ENCODE assay signal across 8 cellular contexts in genomic region chr7:39951156-39951942, GRCh38. TPM values are rescaled to one million over a fixed set of nuclear protein-coding genes. Genes with fewer than 3 reads are reported as not detected.
DNase-seq lines count a peak whose midpoint lies in the region; ATAC-seq, FAIRE-seq and TF ChIP-seq lines count a peak whose summit lies in the region.

No MANE protein-coding gene starts in this region.

- H2AFZ ChIP-seq in HCT116 (ENCODE audit: low read depth, low read length, poor library complexity, severe bottlenecking) (no peak overlapping the region), keratinocyte (ENCODE audit: control insufficient read depth, low read length) (no peak overlapping the region)

- peaks cover 62% of the 10 kb centered on the region for H3K4me1 Mint-ChIP-seq in activated B cell treated with CpG ODN at 0.5 μM for 24 hours

- intact Hi-C loops in HCT116 (cut with micrococcal nuclease) (no loop called here), activated B cell treated with CpG ODN at 0.5 μM for 24 hours (cut with micrococcal nuclease) (loop anchor here (1.0 to 5.0 kb wide), 6 partner anchors 35 to 1931 kb away; no protein-coding TSS in a partner anchor)

- TF ChIP-seq CTCF in GM12865 (IDR thresholded peaks at IDR 0.05; ENCODE audit: insufficient read depth, low read depth, low read length, missing control alignments), result peak; percentile 47
- TF ChIP-seq CTCF in HCT116 (IDR thresholded peaks at IDR 0.05 in 2 of 3, conservative IDR thresholded peaks at IDR 0.05 in 1 of 3; ENCODE audit: borderline replicate concordance in 1 of 3, insufficient read depth in 1 of 3, low read depth in 2 of 3, low read length in 2 of 3), result peak in 2 of 3 experiments; percentile 2 to 15; a peak in 2 of 6 replicates
- no peak for TF ChIP-seq CTCF in activated B cell treated with CpG ODN at 0.5 μM for 24 hours (IDR thresholded peaks at IDR 0.05)
- peak in 2 of 3 experiments; percentile 39 to 44 for TF ChIP-seq CTCF in keratinocyte (optimal IDR thresholded peaks at IDR 0.05 in 1 of 3, IDR thresholded peaks at IDR 0.05 in 1 of 3, conservative IDR thresholded peaks at IDR 0.05 in 1 of 3; ENCODE audit: extremely low read depth in 1 of 3, insufficient read depth in 2 of 3, low read length in 3 of 3)

- peak overlapping the region; percentile 77 for H3K4me3 ChIP-seq in GM12865 (ENCODE audit: low read depth, low read length)
- H3K4me3 ChIP-seq in HCT116 (replicated peaks in 1 of 2; ENCODE audit: low read depth in 1 of 2, low read length in 2 of 2), result peak overlapping the region; percentile 90 to 93
- peak overlapping the region; percentile 92 to 96 (median 94) for H3K4me3 ChIP-seq in keratinocyte (ENCODE audit: control insufficient read depth in 2 of 3, extremely low read depth in 1 of 3, insufficient read depth in 2 of 3, low read depth in 1 of 3, low read length in 3 of 3)

- H3K36me3 Mint-ChIP-seq in activated B cell treated with CpG ODN at 0.5 μM for 24 hours (ENCODE audit: low read depth), result peaks cover 21% of the 10 kb centered on the region

- H3K36me3 ChIP-seq in HCT116 (ENCODE audit: control insufficient read depth in 1 of 2, insufficient read depth in 2 of 2, low read length in 2 of 2) (no peaks in the 10 kb centered on the region), keratinocyte (ENCODE audit: control insufficient read depth in 2 of 2, extremely low read depth in 1 of 2, insufficient read depth in 2 of 2, low read length in 2 of 2) (no peaks in the 10 kb centered on the region)

- no TSS peak for BruUV-seq in HCT116 (replicated peaks; lab: Mats Ljungman, UMichigan)

- H4K20me1 ChIP-seq in HCT116 (ENCODE audit: insufficient read depth) (0 out of 2 replicates have a peak, but pooled peaks cover 18% of the 10 kb centered on the region), keratinocyte (ENCODE audit: control insufficient read depth, extremely low read depth, insufficient read depth, low read length) (peaks cover 3% of the 10 kb centered on the region)

- POLR2A ChIA-PET in HCT116 (lab: Charles Lee), result interaction anchor here (1.4 kb wide), 1 partner anchor 183 kb away, joined by 3 read pairs; the partner anchor contains the start of genes MPLKIP and SUGCT
- POLR2A ChIA-PET in activated B cell treated with CpG ODN at 0.5 μM for 24 hours (lab: Charles Lee), result interaction anchor here (0.6 to 3.7 kb wide), 14 partner anchors 16 to 327 kb away, joined by 3 to 26 read pairs (median 5); partner anchors contain the start of genes MPLKIP, RALA and SUGCT

- FAIRE-seq in keratinocyte (lab: Jason Lieb, UNC), result no peak

- H3K9me2 ChIP-seq in HCT116 (ENCODE audit: insufficient read depth), result no peaks in the 10 kb centered on the region

- H3K4me1 ChIP-seq in HCT116 (ENCODE audit: control insufficient read depth in 1 of 2, insufficient read depth in 2 of 2, low read length in 2 of 2) (peaks cover 9 to 21% of the 10 kb centered on the region in 2 experiments; a peak in 3 of 4 replicates), keratinocyte (ENCODE audit: control insufficient read depth, extremely low read depth, insufficient read depth, low read length) (peaks cover 6% of the 10 kb centered on the region)

- H3K9ac ChIP-seq in HCT116 (ENCODE audit: low read length), result peak overlapping the region; percentile 91
- H3K9ac ChIP-seq in keratinocyte (ENCODE audit: control insufficient read depth, extremely low read depth, insufficient read depth, low read length), result peak overlapping the region; percentile 95

- TF ChIP-seq POLR2A in HCT116 (IDR thresholded peaks at IDR 0.05; ENCODE audit: borderline replicate concordance, extremely low read depth, insufficient read depth, insufficient read length), result no peak

- 0 out of 2 replicates have a peak, but pooled peaks have one; percentile 18 for TF ChIP-seq RAD21 in HCT116 (IDR thresholded peaks at IDR 0.05; ENCODE audit: low read depth)

- dilution Hi-C loops in keratinocyte (cut with MboI; ENCODE audit: extremely low pct_ligation_motif_present, low sequenced_read_pairs), result no loop called here

- RAD21 ChIA-PET in HCT116 (lab: Charles Lee; ENCODE audit: low non-redundant PET in 1 of 2, low total read pairs in 2 of 2, uncharacterized antibody in 2 of 2, unreplicated experiment in 2 of 2), result no interaction called here

- peak; percentile 7; the same call in 1 of the 2 replicates for ATAC-seq in HCT116
- peak; percentile 25 for ATAC-seq in activated B cell treated with CpG ODN at 0.5 μM for 24 hours (ENCODE audit: low read depth)
- no peak for ATAC-seq in GM18520 (IDR thresholded peaks at IDR 0.05; ENCODE audit: unreplicated experiment)

- no peaks in the 10 kb centered on the region for H3K9me1 ChIP-seq in keratinocyte (ENCODE audit: control insufficient read depth, extremely low read depth, insufficient read depth, low read length)

- H3K9me3 ChIP-seq in HCT116 (ENCODE audit: control insufficient read depth in 1 of 2, insufficient read depth in 1 of 2, low read depth in 1 of 2, low read length in 2 of 2) (no peaks in the 10 kb centered on the region), keratinocyte (ENCODE audit: control insufficient read depth, low read depth, low read length) (no peaks in the 10 kb centered on the region)

- H3K4me3 Mint-ChIP-seq in activated B cell treated with CpG ODN at 0.5 μM for 24 hours, result peak overlapping the region; percentile 99

- H3K27me3 Mint-ChIP-seq in activated B cell treated with CpG ODN at 0.5 μM for 24 hours, result no peaks in the 10 kb centered on the region

- H3K27me3 ChIP-seq in HCT116 (ENCODE audit: insufficient read depth, low read length) (no peaks in the 10 kb centered on the region), keratinocyte (ENCODE audit: control insufficient read depth, extremely low read depth, insufficient read depth, low read length) (no peaks in the 10 kb centered on the region)

- no peaks in the 10 kb centered on the region for H3K9me3 Mint-ChIP-seq in activated B cell treated with CpG ODN at 0.5 μM for 24 hours

- peak overlapping the region; percentile 97 for H3K27ac Mint-ChIP-seq in activated B cell treated with CpG ODN at 0.5 μM for 24 hours

- peak overlapping the region; percentile 86 for H3K4me2 ChIP-seq in HCT116 (ENCODE audit: low read length)
- peak overlapping the region; percentile 79 for H3K4me2 ChIP-seq in keratinocyte (ENCODE audit: control insufficient read depth, extremely low read depth, insufficient read depth, low read depth, low read length)

- CTCF ChIA-PET in HCT116 (lab: Charles Lee) (no interaction called here), activated B cell treated with CpG ODN at 0.5 μM for 24 hours (lab: Charles Lee) (interaction anchor here (0.6 to 8.3 kb wide), 9 partner anchors 33 to 371 kb away, joined by 3 to 78 read pairs (median 4); partner anchors contain the start of genes MPLKIP and SUGCT)

- DNase-seq in GM12865 (ENCODE audit: low read depth) (peak; percentile 87), HCT116 (ENCODE audit: low read depth, low spot score) (no peak), NCI-H1092 (lab: John Stamatoyannopoulos, UW) (peak; percentile 59), activated B cell treated with CpG ODN at 0.5 μM for 24 hours (peak; percentile 69), caudate nucleus (lab: John Stamatoyannopoulos, UW) (peak in 52 of 61 donors; percentile 6 to 61 (median 36)), keratinocyte (ENCODE audit: low read depth, low spot score) (no peak)
- peak; percentile 54 for DNase-seq in stimulated activated CD4-positive, alpha-beta T cell treated with anti-CD3 and anti-CD28 coated beads, Interleukin-15, amount 100 ng/mL, for 48 hours (ENCODE audit: low read depth in 2 of 2)

- H3K79me2 ChIP-seq in HCT116 (ENCODE audit: insufficient read depth, low read length) (peaks cover 63% of the 10 kb centered on the region), keratinocyte (ENCODE audit: control insufficient read depth, insufficient read depth, low read length) (peaks cover 61% of the 10 kb centered on the region)

- H3K27ac ChIP-seq in HCT116 (ENCODE audit: low read depth, low read length), result peak overlapping the region; percentile 98
- H3K27ac ChIP-seq in caudate nucleus (ENCODE audit: low read depth, low read length), result peak overlapping the region; percentile 94
- H3K27ac ChIP-seq in keratinocyte (ENCODE audit: control insufficient read depth, insufficient read depth, low read length), result peak overlapping the region; percentile 97

TF ChIP-seq in HCT116, 20 proteins besides CTCF, POLR2A, EP300 and RAD21 (continues in another document):
- TF ChIP-seq ATF3 (IDR thresholded peaks at IDR 0.05) (no peak), ZFX (IDR thresholded peaks at IDR 0.05) (peak; percentile 98)

RNA-seq across cellular contexts. Expression of gene CDK13, which starts 1.3 kb away (rescaled TPM):
- total RNA-seq in HCT116 (2021; ENCODE audit: unreplicated experiment) (28.8 TPM), activated B cell treated with CpG ODN at 0.5 μM for 24 hours (70.9 and 83.6 TPM in 2 replicates)
- polyA plus RNA-seq in HCT116 (2012), result 15.0 and 16.0 TPM in 2 replicates
- 22.0 to 30.7 TPM (median 25.4 TPM) in 3 replicates for polyA plus RNA-seq in keratinocyte
- polyA plus RNA-seq in keratinocyte (2011; ENCODE audit: low read depth), result 28.9 TPM
- 11.7 and 23.7 TPM in 2 replicates for polyA plus RNA-seq in keratinocyte (2011; cell fraction: cytosol; rRNA removed)
- polyA plus RNA-seq in keratinocyte (2011; cell fraction: nucleus; rRNA removed), result 49.2 and 52.8 TPM in 2 replicates
- 20.8 and 23.7 TPM in 2 replicates for polyA plus RNA-seq in keratinocyte (2012; ENCODE audit: low replicate concordance)
- polyA minus RNA-seq in keratinocyte, result 27.6 to 74.1 TPM (median 50.2 TPM) in 3 replicates
- polyA minus RNA-seq in keratinocyte (2011; cell fraction: cytosol; rRNA and poly(A)+ RNA removed), result 19.4 TPM
- polyA minus RNA-seq in keratinocyte (2011; cell fraction: nucleus; rRNA and poly(A)+ RNA removed), result 42.1 and 77.6 TPM in 2 replicates

Comparison
In these comparisons a context has a peak if more than half of its experiments do, and no peak if none do; other contexts are left out.
1. DNase-seq: peak in GM12865 (single experiment), NCI-H1092 (single experiment), activated B cell treated with CpG ODN at 0.5 μM for 24 hours (single experiment), caudate nucleus (52 of 61) and stimulated activated CD4-positive, alpha-beta T cell treated with anti-CD3 and anti-CD28 coated beads, Interleukin-15, amount 100 ng/mL, for 48 hours (2 of 2); none in HCT116 (single experiment) and keratinocyte (single experiment).
2. Peak in every context shown above with its lines, with median percentiles within 50 percentile points of each other: H3K4me3 ChIP-seq and H3K27ac ChIP-seq.